ENCODE assay signal across 33 cellular contexts in genomic region chrX:139448996-139449395, GRCh38.
DNase-seq lines count a peak whose midpoint lies in the region; ATAC-seq and TF ChIP-seq lines count a peak whose summit lies in the region.
"Had no signal": no experiment of that assay in that cellular context is flagged by ENCODE, and none has a peak within 500 bp of the region (broad histone marks: within the 10 kb centered on the region; RNA-seq: fewer than 3 reads in every experiment).

No MANE protein-coding gene starts in this region.

- H3K9me3 ChIP-seq in MM.1S (replicated peaks; ENCODE audit: insufficient read depth, low read length), result no peaks in the 10 kb centered on the region
- H3K9me3 ChIP-seq in HAP-1, result no peaks in the 10 kb centered on the region
- H3K9me3 ChIP-seq: neutrophil, right lobe of liver, vagina had no signal

- H3K4me1 ChIP-seq in MM.1S (ENCODE audit: low read length) (no peaks in the 10 kb centered on the region), HAP-1 (no peaks in the 10 kb centered on the region)
- H3K4me1 ChIP-seq: BLaER1 treated with 17β-estradiol and CSF1 and Interleukin-3, amounts not matched to agents 10 nM and 100 nM; right lobe of liver; stomach; vagina had no signal

- no peaks in the 10 kb centered on the region for H3K36me3 ChIP-seq in MM.1S (replicated peaks; ENCODE audit: insufficient read depth, low read length)
- H3K36me3 ChIP-seq in HAP-1 (replicated peaks), result no peaks in the 10 kb centered on the region
- H3K36me3 ChIP-seq: BLaER1 treated with 17β-estradiol and CSF1 and Interleukin-3, amounts not matched to agents 10 nM and 100 nM; brain microvascular endothelial cell; neutrophil; right lobe of liver; stomach; vagina had no signal

- H3K4me3 ChIP-seq in MM.1S (ENCODE audit: low read length) (0 out of 2 replicates have a peak overlapping the region, but pooled peaks have one; percentile 17), epithelial cell of esophagus (ENCODE audit: low read length) (no peak overlapping the region), HAP-1 (no peak overlapping the region)
- H3K4me3 ChIP-seq: BLaER1 treated with 17β-estradiol and CSF1 and Interleukin-3, amounts not matched to agents 10 nM and 100 nM; right lobe of liver; stomach; vagina had no signal

- no peaks in the 10 kb centered on the region for H3K27me3 ChIP-seq in MM.1S (replicated peaks; ENCODE audit: insufficient read depth, low read length)
- no peaks in the 10 kb centered on the region for H3K27me3 ChIP-seq in HAP-1 (ENCODE audit: low read depth)
- H3K27me3 ChIP-seq: brain microvascular endothelial cell, neutrophil, stomach, vagina had no signal

- no peak overlapping the region for H3K27ac ChIP-seq in MM.1S (ENCODE audit: low read length)
- H3K27ac ChIP-seq: BLaER1 treated with 17β-estradiol and CSF1 and Interleukin-3, amounts not matched to agents 10 nM and 100 nM; brain microvascular endothelial cell; neutrophil; right lobe of liver; stomach; vagina had no signal

- TF ChIP-seq CTCF in MM.1S (IDR thresholded peaks at IDR 0.05; ENCODE audit: low read length) (no peak), epithelial cell of esophagus (IDR thresholded peaks at IDR 0.05; ENCODE audit: insufficient read depth, low read depth, low read length, missing control alignments) (no peak)

- no peak overlapping the region for H3K9ac ChIP-seq in MM.1S (ENCODE audit: low read length)
- H3K9ac ChIP-seq: BLaER1 treated with 17β-estradiol and CSF1 and Interleukin-3, amounts not matched to agents 10 nM and 100 nM had no signal

- H2AFZ ChIP-seq in MM.1S (ENCODE audit: low read length), result peak overlapping the region; percentile 37; the same call in 1 of the 2 replicates

- DNase-seq in Daoy (ENCODE audit: low read depth), result peak; percentile 2
- DNase-seq in MM.1S, result no peak
- DNase-seq in epithelial cell of esophagus (ENCODE audit: low read depth), result peak; percentile 0
- peak; percentile 18 for DNase-seq in renal cortical epithelial cell (ENCODE audit: low read depth)
- no peak for DNase-seq in HAP-1 (ENCODE audit: low spot score in 2 of 2)
- no peak for DNase-seq in NCI-H1105 (lab: John Stamatoyannopoulos, UW)
- DNase-seq in activated gamma-delta T cell (lab: John Stamatoyannopoulos, UW), result no peak
- DNase-seq: ACHN; activated CD4-positive, alpha-beta memory T cell treated with anti-CD3 and anti-CD28 coated beads, Interleukin-2, amount 10 ng/mL, durations not matched to agents 7 days and 5 days; activated CD4-positive, alpha-beta T cell treated with anti-CD3 and anti-CD28 coated beads for 1 hour; activated CD8-positive, alpha-beta memory T cell treated with anti-CD3 and anti-CD28 coated beads, Interleukin-2, amount 50 U/mL, for 4 hours; activated naive CD4-positive, alpha-beta T cell treated with Interleukin-2 at 50 U/mL for 16 hours; brain microvascular endothelial cell; cerebellar nuclear complex; COR-L47; DMS79 treated with DMSO at 0.1 percent for 48 hours; GF-D8; glutamatergic neuron; HFFc6; naive B cell; NCI-H1092 treated with DMSO at 0.1 percent for 48 hours; NCI-H187 treated with DMSO at 0.1 percent for 48 hours; NCI-H2171 treated with DMSO at 0.1 percent for 48 hours; NCI-H510A; right lobe of liver; stimulated activated CD4-positive, alpha-beta T cell treated with anti-CD3 and anti-CD28 coated beads, Interleukin-12 subunit alpha, Interleukin-12 subunit beta, amount 100 ng/mL, for 4 hours; stimulated activated CD4-positive, alpha-beta T cell treated with anti-CD3 and anti-CD28 coated beads, Interleukin-4, amount 100 ng/mL, for 1 hour; stomach had no signal

- in situ Hi-C loops in HAP-1 (cut with MboI; ENCODE audit: low sequenced_read_pairs), result no loop called here

- H4K20me1 ChIP-seq in MM.1S (ENCODE audit: insufficient read depth, low read length), result no peaks in the 10 kb centered on the region
- H4K20me1 ChIP-seq: BLaER1 treated with 17β-estradiol and CSF1 and Interleukin-3, amounts not matched to agents 10 nM and 100 nM had no signal

- no peaks in the 10 kb centered on the region for H3K79me2 ChIP-seq in MM.1S (ENCODE audit: low read length)

- no peak for ATAC-seq in GM21447 (IDR thresholded peaks at IDR 0.05; ENCODE audit: unreplicated experiment)
- ATAC-seq: Panc1, right lobe of liver had no signal

- H3F3A ChIP-seq in MM.1S (ENCODE audit: insufficient read depth, low read length), result no peaks in the 10 kb centered on the region

- H3K9me2 ChIP-seq in MM.1S (replicated peaks; ENCODE audit: insufficient read depth, low read length), result no peaks in the 10 kb centered on the region

- peak overlapping the region; percentile 4; the same call in 1 of the 2 replicates for H3K4me2 ChIP-seq in MM.1S (ENCODE audit: low read depth, low read length)
- H3K4me2 ChIP-seq: BLaER1 treated with 17β-estradiol and CSF1 and Interleukin-3, amounts not matched to agents 10 nM and 100 nM had no signal

Comparison
In these comparisons a context has a peak if more than half of its experiments do, and no peak if none do; other contexts are left out.
1. DNase-seq: peak in Daoy (single experiment), epithelial cell of esophagus (single experiment) and renal cortical epithelial cell (single experiment); none in MM.1S (single experiment), HAP-1 (0 of 2), NCI-H1105 (single experiment) and activated gamma-delta T cell (single experiment).